22 cellular contexts compared by ENCODE assay signal in genomic region chr6:41675176-41675767, GRCh38. TPM values are rescaled to one million over a fixed set of nuclear protein-coding genes. Genes with fewer than 3 reads are reported as not detected.
DNase-seq lines count a peak whose midpoint lies in the region; ATAC-seq and TF ChIP-seq lines count a peak whose summit lies in the region.
"Had no signal": no experiment of that assay in that cellular context is flagged by ENCODE, and none has a peak within 500 bp of the region (broad histone marks: within the 10 kb centered on the region; RNA-seq: fewer than 3 reads in every experiment).

No MANE protein-coding gene starts in this region.

- peak; percentile 34 for TF ChIP-seq CTCF in glutamatergic neuron (IDR thresholded peaks at IDR 0.05; ENCODE audit: partially characterized antibody, unreplicated experiment)

- intact Hi-C loops in sciatic nerve (cut with DNase I), result no loop called here

- peak in 2 of 3 experiments; percentile 35 to 57 for DNase-seq in NCI-H1417 (lab: John Stamatoyannopoulos, UW)
- no peak for DNase-seq in NCI-H1417 treated with DMSO at 0.1 percent for 48 hours (lab: John Stamatoyannopoulos, UW)
- peak; percentile 98 for DNase-seq in NCI-H69 (lab: John Stamatoyannopoulos, UW)
- DNase-seq in glutamatergic neuron, result no peak
- peak; percentile 46 for DNase-seq in sciatic nerve (ENCODE audit: low spot score)
- no peak for DNase-seq in stimulated activated naive CD4-positive, alpha-beta T cell (lab: John Stamatoyannopoulos, UW)
- DNase-seq in cortex of kidney (lab: John Stamatoyannopoulos, UW), result no peak
- DNase-seq: anterior cingulate cortex; CD8-positive, alpha-beta T cell; GF-D8; Karpas-422; MV-4-11; NCI-H187 treated with DMSO at 0.1 percent for 48 hours; transverse colon had no signal

- peaks cover 13% of the 10 kb centered on the region for H3K9me3 Mint-ChIP-seq in glutamatergic neuron (ENCODE audit: unreplicated experiment)
- H3K9me3 Mint-ChIP-seq: activated naive CD4-positive, alpha-beta T cell treated with anti-CD3 and anti-CD28 coated beads, Interleukin-2, amount 50 U/mL, for 72 hours; activated T-helper 1 cell treated with anti-CD3 and anti-CD28 coated beads, Interleukin-12 subunit alpha, Interleukin-12 subunit beta, Interleukin-2, Interleukin-4 antibody, amounts not matched to agents 30 ng/mL and 10 ng/mL and 1 ng/mL, durations not matched to agents 14 hours and 24 hours and 36 hours; CD8-positive, alpha-beta T cell; dendritic cell treated with granulocyte-macrophage colony-stimulating factor and Interleukin-4, amounts not matched to agents 40 ng/mL and 50 ng/mL, for 4 days had no signal

- H3K27ac Mint-ChIP-seq in glutamatergic neuron (ENCODE audit: unreplicated experiment), result peak overlapping the region; percentile 65
- H3K27ac Mint-ChIP-seq: activated naive CD4-positive, alpha-beta T cell treated with anti-CD3 and anti-CD28 coated beads, Interleukin-2, amount 50 U/mL, for 72 hours; activated T-helper 1 cell treated with anti-CD3 and anti-CD28 coated beads, Interleukin-12 subunit alpha, Interleukin-12 subunit beta, Interleukin-2, Interleukin-4 antibody, amounts not matched to agents 30 ng/mL and 10 ng/mL and 1 ng/mL, durations not matched to agents 14 hours and 24 hours and 36 hours; CD8-positive, alpha-beta T cell; dendritic cell treated with granulocyte-macrophage colony-stimulating factor and Interleukin-4, amounts not matched to agents 40 ng/mL and 50 ng/mL, for 4 days; progenitor cell of endocrine pancreas had no signal

- peaks cover 39% of the 10 kb centered on the region for H3K4me1 Mint-ChIP-seq in glutamatergic neuron (ENCODE audit: low read depth, unreplicated experiment)

- no peaks in the 10 kb centered on the region for H3K36me3 Mint-ChIP-seq in glutamatergic neuron (ENCODE audit: unreplicated experiment)
- H3K36me3 Mint-ChIP-seq: activated naive CD4-positive, alpha-beta T cell treated with anti-CD3 and anti-CD28 coated beads, Interleukin-2, amount 50 U/mL, for 72 hours; CD8-positive, alpha-beta T cell had no signal

- H3K4me3 Mint-ChIP-seq in glutamatergic neuron (ENCODE audit: unreplicated experiment), result peak overlapping the region; percentile 27
- H3K4me3 Mint-ChIP-seq: activated T-helper 1 cell treated with anti-CD3 and anti-CD28 coated beads, Interleukin-12 subunit alpha, Interleukin-12 subunit beta, Interleukin-2, Interleukin-4 antibody, amounts not matched to agents 30 ng/mL and 10 ng/mL and 1 ng/mL, durations not matched to agents 14 hours and 24 hours and 36 hours; CD8-positive, alpha-beta T cell; dendritic cell treated with granulocyte-macrophage colony-stimulating factor and Interleukin-4, amounts not matched to agents 40 ng/mL and 50 ng/mL, for 4 days; nephron had no signal

- H3K27me3 Mint-ChIP-seq in glutamatergic neuron (ENCODE audit: unreplicated experiment), result peaks cover 6% of the 10 kb centered on the region

- no peak for ATAC-seq in sciatic nerve
- ATAC-seq in GM19324 (IDR thresholded peaks at IDR 0.05; ENCODE audit: low FRiP score, unreplicated experiment), result no peak
- ATAC-seq: activated naive CD4-positive, alpha-beta T cell treated with anti-CD3 and anti-CD28 coated beads, Interleukin-2, amount 50 U/mL, for 72 hours; CD8-positive, alpha-beta T cell; gastroesophageal sphincter had no signal

RNA-seq across cellular contexts. Expression of gene MDFI, which starts 37.0 kb away (rescaled TPM):
- 7.9 TPM for total RNA-seq in glutamatergic neuron (ENCODE audit: unreplicated experiment)
- 15.2 TPM for total RNA-seq in sciatic nerve
- total RNA-seq: activated naive CD4-positive, alpha-beta T cell treated with anti-CD3 and anti-CD28 coated beads, Interleukin-2, amount 50 U/mL, for 72 hours; activated T-helper 1 cell treated with anti-CD3 and anti-CD28 coated beads, Interleukin-12 subunit alpha, Interleukin-12 subunit beta, Interleukin-2, Interleukin-4 antibody, amounts not matched to agents 30 ng/mL and 10 ng/mL and 1 ng/mL, durations not matched to agents 14 hours and 24 hours and 36 hours; CD8-positive, alpha-beta T cell; T-helper 2 cell treated with Interferon-gamma antibody and Interleukin-4, amounts not matched to agents 100 ng/mL and 5 ng/mL, for 36 hours had no signal

Comparison
In these comparisons a context has a peak if more than half of its experiments do, and no peak if none do; other contexts are left out.
1. DNase-seq: peak in NCI-H1417 (2 of 3), NCI-H69 (single experiment) and sciatic nerve (single experiment); none in NCI-H1417 treated with DMSO at 0.1 percent for 48 hours (single experiment), glutamatergic neuron (single experiment), stimulated activated naive CD4-positive, alpha-beta T cell (0 of 6) and cortex of kidney (single experiment).